Comparison of ENCODE assay signal across 12 cellular contexts in the genomic region with DNA sequence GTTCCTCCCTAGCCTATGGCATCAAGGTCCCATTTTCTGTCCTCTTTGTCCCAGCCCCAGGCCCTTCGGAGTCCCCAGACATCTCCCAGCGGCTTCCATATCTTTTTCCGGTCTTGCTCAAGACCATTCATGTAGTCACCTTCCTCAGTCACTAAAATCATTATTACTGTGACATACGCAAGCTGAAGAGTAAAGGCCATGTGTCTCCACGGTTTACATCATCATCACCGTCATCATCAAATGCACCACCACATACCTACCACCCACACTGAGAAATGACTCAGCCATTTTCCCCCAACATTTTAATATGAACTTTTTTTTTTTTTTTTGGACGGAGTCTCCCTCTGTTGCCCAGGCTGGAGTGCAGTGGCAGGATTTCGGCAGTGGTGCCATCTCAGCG. TPM values are rescaled to one million over a fixed set of nuclear protein-coding genes. Genes with fewer than 3 reads are reported as not detected.
A peak's percentile ranks its signal among the peaks of the same experiment; 100 is the strongest.
DNase-seq lines count a peak whose midpoint lies in the region; ATAC-seq, FAIRE-seq and TF ChIP-seq lines count a peak whose summit lies in the region.
"Had no signal": no experiment of that assay in that cellular context is flagged by ENCODE, and none has a peak within 500 bp of the region (broad histone marks: within the 10 kb centered on the region; RNA-seq: fewer than 3 reads in every experiment).

No MANE protein-coding gene starts in this region.

- H3K9ac ChIP-seq in astrocyte (ENCODE audit: low read length), result peak overlapping the region; percentile 0
- no peak overlapping the region for H3K9ac ChIP-seq in neural progenitor cell

- TF ChIP-seq CTCF in astrocyte (IDR thresholded peaks at IDR 0.05; ENCODE audit: insufficient read depth, low read depth, low read length), result no peak
- no peak for TF ChIP-seq CTCF in neural progenitor cell (IDR thresholded peaks at IDR 0.05)

- in situ Hi-C loops in HAP-1 (cut with MboI; ENCODE audit: low sequenced_read_pairs), result no loop called here

- H3K4me3 ChIP-seq in astrocyte (ENCODE audit: insufficient read depth, low read depth, low read length) (no peak overlapping the region), neural progenitor cell (no peak overlapping the region), HAP-1 (no peak overlapping the region)
- H3K4me3 ChIP-seq: thoracic aorta had no signal

- H3K9me3 ChIP-seq in astrocyte (ENCODE audit: insufficient read depth, low read depth, low read length) (no peaks in the 10 kb centered on the region), neural progenitor cell (ENCODE audit: low read depth) (no peaks in the 10 kb centered on the region), HAP-1 (no peaks in the 10 kb centered on the region)
- H3K9me3 ChIP-seq: thoracic aorta had no signal

- H3K27me3 ChIP-seq in astrocyte (ENCODE audit: insufficient read depth, low read length), result no peaks in the 10 kb centered on the region
- H3K27me3 ChIP-seq in neural progenitor cell, result no peaks in the 10 kb centered on the region
- H3K27me3 ChIP-seq in HAP-1 (ENCODE audit: low read depth), result no peaks in the 10 kb centered on the region

- H3K27ac ChIP-seq in astrocyte (ENCODE audit: low read depth, low read length), result peak overlapping the region; percentile 5
- no peak overlapping the region for H3K27ac ChIP-seq in neural progenitor cell
- H3K27ac ChIP-seq: thoracic aorta had no signal

- peaks cover 28% of the 10 kb centered on the region for H3K27me3 Mint-ChIP-seq in astrocyte (ENCODE audit: low read depth, unreplicated experiment)
- H3K27me3 Mint-ChIP-seq in neural progenitor cell (ENCODE audit: insufficient read depth, low read depth), result peaks cover 7% of the 10 kb centered on the region

- H3K4me1 Mint-ChIP-seq in astrocyte (ENCODE audit: low read depth, unreplicated experiment), result peaks cover 4% of the 10 kb centered on the region
- H3K4me1 Mint-ChIP-seq in neural progenitor cell, result no peaks in the 10 kb centered on the region

- H4K20me1 ChIP-seq in astrocyte (ENCODE audit: insufficient read depth, low read length), result no peaks in the 10 kb centered on the region
- H4K20me1 ChIP-seq in neural progenitor cell (ENCODE audit: low read depth), result no peaks in the 10 kb centered on the region

- H3K4me3 Mint-ChIP-seq in astrocyte (ENCODE audit: unreplicated experiment) (no peak overlapping the region), neural progenitor cell (no peak overlapping the region)

- H3K4me1 ChIP-seq in astrocyte (ENCODE audit: insufficient read depth, low read length), result peaks cover 3% of the 10 kb centered on the region
- H3K4me1 ChIP-seq in neural progenitor cell, result no peaks in the 10 kb centered on the region
- H3K4me1 ChIP-seq in HAP-1, result no peaks in the 10 kb centered on the region

- H3K4me2 ChIP-seq in astrocyte (ENCODE audit: low read length) (no peak overlapping the region), neural progenitor cell (no peak overlapping the region)

- H3K9me3 Mint-ChIP-seq in astrocyte (ENCODE audit: unreplicated experiment) (peaks cover 9% of the 10 kb centered on the region), neural progenitor cell (no peaks in the 10 kb centered on the region)

- no peak for FAIRE-seq in astrocyte (lab: Jason Lieb, UNC)
- FAIRE-seq: GM12891 had no signal

- peak overlapping the region; percentile 0 for H2AFZ ChIP-seq in astrocyte (ENCODE audit: low read depth, low read length)
- H2AFZ ChIP-seq in neural progenitor cell (replicated peaks), result no peak overlapping the region

- peak; percentile 33 for DNase-seq in activated CD4-positive, alpha-beta T cell treated with anti-CD3 and anti-CD28 coated beads for 48 hours
- DNase-seq in activated CD4-positive, alpha-beta T cell treated with anti-CD3 and anti-CD28 coated beads for 1 hour, result no peak
- DNase-seq in LHCN-M2 (ENCODE audit: low read depth) (peak; percentile 16), astrocyte (ENCODE audit: low read depth) (peak; percentile 93), neural progenitor cell (ENCODE audit: low spot score) (no peak), HAP-1 (ENCODE audit: low spot score in 2 of 2) (no peak)
- DNase-seq: NCI-H2081 treated with DMSO at 0.1 percent for 48 hours had no signal

- H3K36me3 ChIP-seq in astrocyte (ENCODE audit: insufficient read depth, low read length) (no peaks in the 10 kb centered on the region), neural progenitor cell (no peaks in the 10 kb centered on the region), HAP-1 (replicated peaks) (no peaks in the 10 kb centered on the region)
- H3K36me3 ChIP-seq: thoracic aorta had no signal

- H3K27ac Mint-ChIP-seq in astrocyte (ENCODE audit: unreplicated experiment) (peak overlapping the region; percentile 77), neural progenitor cell (peak overlapping the region; percentile 9)
- H3K27ac Mint-ChIP-seq: progenitor cell of endocrine pancreas had no signal

- ATAC-seq in HG03378 (IDR thresholded peaks at IDR 0.05; ENCODE audit: unreplicated experiment) (no peak), GM21423 (IDR thresholded peaks at IDR 0.05; ENCODE audit: unreplicated experiment) (no peak)

- H3K79me2 ChIP-seq in astrocyte (ENCODE audit: insufficient read depth, low read length), result no peaks in the 10 kb centered on the region
- H3K79me2 ChIP-seq in neural progenitor cell (ENCODE audit: low read depth), result no peaks in the 10 kb centered on the region

- H3K36me3 Mint-ChIP-seq in astrocyte (ENCODE audit: low read depth, unreplicated experiment) (no peaks in the 10 kb centered on the region), neural progenitor cell (no peaks in the 10 kb centered on the region)

- H3F3A ChIP-seq in neural progenitor cell (ENCODE audit: low read depth), result no peaks in the 10 kb centered on the region

RNA-seq across cellular contexts. Expression of gene FHAD1, which starts 43.4 kb away (rescaled TPM):
- 0.06 TPM in 1 of 2 replicates, not detected in the other for total RNA-seq in LHCN-M2 (2014; rRNA removed)
- polyA plus RNA-seq in LHCN-M2 (2012), result not detected
- 0.25 TPM in 1 of 2 replicates, not detected in the other for total RNA-seq in astrocyte
- 2.9 and 9.1 TPM in 2 replicates for total RNA-seq in neural progenitor cell (ENCODE audit: low replicate concordance)

Comparison
In these comparisons a context has a peak if more than half of its experiments do, and no peak if none do; other contexts are left out.
1. DNase-seq: peak in activated CD4-positive, alpha-beta T cell treated with anti-CD3 and anti-CD28 coated beads for 48 hours (single experiment), LHCN-M2 (single experiment) and astrocyte (single experiment); none in activated CD4-positive, alpha-beta T cell treated with anti-CD3 and anti-CD28 coated beads for 1 hour (single experiment), neural progenitor cell (single experiment) and HAP-1 (0 of 2).